ENCODE assay signal across 9 cellular contexts in genomic region chr14:26598672-26599131, GRCh38. TPM values are rescaled to one million over a fixed set of nuclear protein-coding genes. Genes with fewer than 3 reads are reported as not detected.
DNase-seq lines count a peak whose midpoint lies in the region; ATAC-seq and TF ChIP-seq lines count a peak whose summit lies in the region.
"Had no signal": no experiment of that assay in that cellular context is flagged by ENCODE, and none has a peak within 500 bp of the region (broad histone marks: within the 10 kb centered on the region; RNA-seq: fewer than 3 reads in every experiment).

No MANE protein-coding gene starts in this region.

- intact Hi-C loops in PC-3 (cut with micrococcal nuclease): loop anchor here (2.0 to 10.0 kb wide), 7 partner anchors 66 to 386 kb away; no protein-coding TSS in a partner anchor
- intact Hi-C loops in ovary (cut with DNase I): no loop called here

- H3K9me3 ChIP-seq in PC-3 (ENCODE audit: low read length) (no peaks in the 10 kb centered on the region), ovary (no peaks in the 10 kb centered on the region)
- H3K9me3 ChIP-seq: adrenal gland had no signal

- ATAC-seq in PC-3 (no peak; the same call in 1 of the 2 replicates), HG02571 (IDR thresholded peaks at IDR 0.05; ENCODE audit: unreplicated experiment) (no peak)
- no peak for ATAC-seq in natural killer cell treated with Interleukin-12 subunit alpha and Interleukin-12 subunit beta and Interleukin-15 and Interleukin-18, amount 100 ng/mL, for 72 hours

- peak overlapping the region; percentile 92 for H3K4me2 ChIP-seq in PC-3 (ENCODE audit: low read length)

- H3K9me3 Mint-ChIP-seq in natural killer cell treated with Interleukin-12 subunit alpha and Interleukin-12 subunit beta and Interleukin-15 and Interleukin-18, amount 100 ng/mL, for 72 hours: peaks cover 2% of the 10 kb centered on the region

- no peak overlapping the region for H3K27ac Mint-ChIP-seq in natural killer cell treated with Interleukin-12 subunit alpha and Interleukin-12 subunit beta and Interleukin-15 and Interleukin-18, amount 100 ng/mL, for 72 hours

- peaks cover 8 to 13% of the 10 kb centered on the region in 2 donors for H3K27me3 Mint-ChIP-seq in natural killer cell treated with Interleukin-12 subunit alpha and Interleukin-12 subunit beta and Interleukin-15 and Interleukin-18, amount 100 ng/mL, for 72 hours

- H2AFZ ChIP-seq in PC-3 (ENCODE audit: low read length): peak overlapping the region; percentile 95

- no peaks in the 10 kb centered on the region for H3K36me3 Mint-ChIP-seq in natural killer cell treated with Interleukin-12 subunit alpha and Interleukin-12 subunit beta and Interleukin-15 and Interleukin-18, amount 100 ng/mL, for 72 hours

- DNase-seq in D341Med (ENCODE audit: low spot score) (peak; percentile 29), PC-3 (no peak), fibroblast of mammary gland (ENCODE audit: low read depth) (peak; percentile 35), ovary (peak in 1 of 5 donors; percentile 13), Ammon's horn (ENCODE audit: low spot score) (no peak), NCI-H1694 (lab: John Stamatoyannopoulos, UW) (no peak)
- no peak for DNase-seq in natural killer cell treated with Interleukin-12 subunit alpha and Interleukin-12 subunit beta and Interleukin-15 and Interleukin-18, amount 100 ng/mL, for 72 hours (ENCODE audit: low spot score)

- POLR2A ChIA-PET in PC-3 (lab: Charles Lee; ENCODE audit: unreplicated experiment): no interaction called here

- WGBS in ovary, 3 donors: 0% methylated on average over 18 of the region's 18 CpGs

- H3K4me1 ChIP-seq in PC-3 (ENCODE audit: insufficient read depth, low read length) (no peaks in the 10 kb centered on the region), ovary (ENCODE audit: insufficient read depth) (no peaks in the 10 kb centered on the region)
- H3K4me1 ChIP-seq: adrenal gland had no signal

- BruUV-seq in PC-3 (replicated peaks; lab: Mats Ljungman, UMichigan): no TSS peak

- H3K27ac ChIP-seq in PC-3 (ENCODE audit: low read length) (no peak overlapping the region), ovary (peak overlapping the region in 1 of 2 donors; percentile 91)

- TF ChIP-seq CTCF in PC-3 (conservative IDR thresholded peaks at IDR 0.05; ENCODE audit: low read depth, low read length) (no peak), fibroblast of mammary gland (conservative IDR thresholded peaks at IDR 0.05; ENCODE audit: control insufficient read depth, insufficient read depth, low read depth, low read length) (no peak), ovary (IDR thresholded peaks at IDR 0.05) (no peak)

- no peaks in the 10 kb centered on the region for H3K4me1 Mint-ChIP-seq in natural killer cell treated with Interleukin-12 subunit alpha and Interleukin-12 subunit beta and Interleukin-15 and Interleukin-18, amount 100 ng/mL, for 72 hours (ENCODE audit: low read depth in 2 of 2)

- no peak overlapping the region for H3K9ac ChIP-seq in PC-3 (ENCODE audit: low read length)

- H3K27me3 ChIP-seq in PC-3 (ENCODE audit: low read length) (peaks cover 43% of the 10 kb centered on the region), ovary (no peaks in the 10 kb centered on the region)
- H3K27me3 ChIP-seq: adrenal gland had no signal

- H3K4me3 Mint-ChIP-seq in natural killer cell treated with Interleukin-12 subunit alpha and Interleukin-12 subunit beta and Interleukin-15 and Interleukin-18, amount 100 ng/mL, for 72 hours: no peak overlapping the region

- H3F3A ChIP-seq in PC-3 (ENCODE audit: low read length, unreplicated experiment): no peaks in the 10 kb centered on the region

- H3K4me3 ChIP-seq in PC-3 (ENCODE audit: low read length): peak overlapping the region; percentile 86
- peak overlapping the region; percentile 73 for H3K4me3 ChIP-seq in fibroblast of mammary gland (ENCODE audit: control insufficient read depth, low read depth, low read length)
- peak overlapping the region; percentile 76 for H3K4me3 ChIP-seq in ovary

- no peaks in the 10 kb centered on the region for H3K9me2 ChIP-seq in PC-3 (replicated peaks; ENCODE audit: low read length)

- H4K20me1 ChIP-seq in PC-3 (ENCODE audit: low read length): no peaks in the 10 kb centered on the region

- H3K79me2 ChIP-seq in PC-3 (ENCODE audit: low read length): no peaks in the 10 kb centered on the region

- TF ChIP-seq EP300 in ovary (IDR thresholded peaks at IDR 0.05): no peak

- no peaks in the 10 kb centered on the region for H3K36me3 ChIP-seq in PC-3 (ENCODE audit: low read depth, low read length)
- no peaks in the 10 kb centered on the region for H3K36me3 ChIP-seq in ovary
- H3K36me3 ChIP-seq: adrenal gland had no signal

- CTCF ChIA-PET in PC-3 (lab: Charles Lee): no interaction called here

- no peak for TF ChIP-seq POLR2A in ovary (IDR thresholded peaks at IDR 0.05)

RNA-seq across cellular contexts. Expression of gene NOVA1, which starts 0.9 kb away (rescaled TPM):
- total RNA-seq in PC-3 (2014; rRNA removed): 1.1 and 3.1 TPM in 2 replicates
- 1 to 10 TPM; 3.9 to 9.8 (median 7.4) TPM for total RNA-seq in ovary
- 10 to 100 TPM in 1 of 2 donors, 1 to 10 TPM in 1; 4.0 to 11.7 TPM for polyA plus RNA-seq in ovary
- not detected for total RNA-seq in natural killer cell treated with Interleukin-12 subunit alpha and Interleukin-12 subunit beta and Interleukin-15 and Interleukin-18, amount 100 ng/mL, for 72 hours

Comparison
In these comparisons a context has a peak if more than half of its experiments do, and no peak if none do; other contexts are left out.
1. DNase-seq: peak in D341Med (single experiment) and fibroblast of mammary gland (single experiment); none in PC-3 (single experiment), Ammon's horn (single experiment), NCI-H1694 (single experiment) and natural killer cell treated with Interleukin-12 subunit alpha and Interleukin-12 subunit beta and Interleukin-15 and Interleukin-18, amount 100 ng/mL, for 72 hours (single experiment).
2. Peak in every context shown above with its lines, with median percentiles within 50 percentile points of each other: H3K4me3 ChIP-seq.